In genomic region chr9:135239100-135239768, GRCh38 we compare ENCODE assay signal across 24 cellular contexts.
"Had no signal": no experiment of that assay in that cellular context is flagged by ENCODE, and none has a peak within 500 bp of the region (broad histone marks: within the 10 kb centered on the region; RNA-seq: fewer than 3 reads in every experiment).

No MANE protein-coding gene starts in this region.

- H3K4me3 Mint-ChIP-seq: activated CD4-positive, alpha-beta memory T cell treated with anti-CD3 and anti-CD28 coated beads, Interleukin-2, amount 10 ng/mL, durations not matched to agents 7 days and 5 days; activated CD8-positive, alpha-beta memory T cell treated with anti-CD3 and anti-CD28 coated beads, Interleukin-2, amount 10 ng/mL, durations not matched to agents 7 days and 5 days; activated naive CD8-positive, alpha-beta T cell treated with anti-CD3 and anti-CD28 coated beads, Interleukin-2, amount 10 ng/mL, durations not matched to agents 7 days and 5 days; activated T-helper 17 cell treated with anti-CD3 and anti-CD28 coated beads, Interleukin-2, amount 50 U/mL, for 72 hours; dendritic cell treated with granulocyte-macrophage colony-stimulating factor and Interleukin-4, amounts not matched to agents 40 ng/mL and 50 ng/mL, for 4 days; nephron progenitor cell; stimulated activated memory B cell treated with anti-CD40 and anti-IgM and Interleukin-4, amounts not matched to agents 10 μg/mL and 1 μg/mL and 100 μg/mL, for 72 hours had no signal

- H3K27ac ChIP-seq: brain microvascular endothelial cell, esophagus muscularis mucosa, prostate gland, right lobe of liver, thyroid gland had no signal

- H3K9me3 ChIP-seq: prostate gland, thyroid gland had no signal

- H3K27me3 ChIP-seq: brain microvascular endothelial cell, right lobe of liver, thyroid gland had no signal

- H3K4me1 ChIP-seq: esophagus muscularis mucosa, prostate gland, right lobe of liver, thyroid gland had no signal

- H3K4me1 Mint-ChIP-seq: activated CD4-positive, alpha-beta memory T cell treated with anti-CD3 and anti-CD28 coated beads, Interleukin-2, amount 10 ng/mL, durations not matched to agents 7 days and 5 days; activated CD8-positive, alpha-beta memory T cell treated with anti-CD3 and anti-CD28 coated beads, Interleukin-2, amount 10 ng/mL, durations not matched to agents 7 days and 5 days; activated naive CD8-positive, alpha-beta T cell treated with anti-CD3 and anti-CD28 coated beads, Interleukin-2, amount 10 ng/mL, durations not matched to agents 7 days and 5 days; activated T-helper 17 cell treated with anti-CD3 and anti-CD28 coated beads, Interleukin-2, amount 50 U/mL, for 72 hours; stimulated activated memory B cell treated with anti-CD40 and anti-IgM and Interleukin-4, amounts not matched to agents 10 μg/mL and 1 μg/mL and 100 μg/mL, for 72 hours had no signal

- H3K4me3 ChIP-seq: esophagus muscularis mucosa, prostate gland, right lobe of liver, smooth muscle cell, thyroid gland had no signal

- H3K27me3 Mint-ChIP-seq: activated CD4-positive, alpha-beta memory T cell treated with anti-CD3 and anti-CD28 coated beads, Interleukin-2, amount 10 ng/mL, durations not matched to agents 7 days and 5 days; activated CD8-positive, alpha-beta memory T cell treated with anti-CD3 and anti-CD28 coated beads, Interleukin-2, amount 10 ng/mL, durations not matched to agents 7 days and 5 days had no signal

- H3K9me3 Mint-ChIP-seq: activated T-helper 17 cell treated with anti-CD3 and anti-CD28 coated beads, Interleukin-2, amount 50 U/mL, for 72 hours; dendritic cell treated with granulocyte-macrophage colony-stimulating factor and Interleukin-4, amounts not matched to agents 40 ng/mL and 50 ng/mL, for 4 days had no signal

- DNase-seq: activated CD4-positive, alpha-beta memory T cell treated with anti-CD3 and anti-CD28 coated beads, Interleukin-2, amount 10 ng/mL, durations not matched to agents 7 days and 5 days; activated CD4-positive, alpha-beta T cell treated with anti-CD3 and anti-CD28 coated beads for 48 hours; activated CD4-positive, CD25-positive, alpha-beta regulatory T cell; activated CD8-positive, alpha-beta memory T cell treated with anti-CD3 and anti-CD28 coated beads, Interleukin-2, amount 10 ng/mL, durations not matched to agents 7 days and 5 days; activated naive CD4-positive, alpha-beta T cell treated with Interleukin-2 at 50 U/mL for 16 hours; activated naive CD8-positive, alpha-beta T cell treated with anti-CD3 and anti-CD28 coated beads, Interleukin-2, amount 10 ng/mL, durations not matched to agents 7 days and 5 days; brain microvascular endothelial cell; cerebellar nuclear complex; effector CD8-positive, alpha-beta T cell; mammary epithelial cell; nephron progenitor cell; occipital lobe; stimulated activated CD4-positive, alpha-beta T cell treated with anti-CD3 and anti-CD28 coated beads, Interleukin-4, amount 100 ng/mL, for 24 hours; T-helper 1 cell; T-helper 9 cell; thyroid gland had no signal

- H3K36me3 Mint-ChIP-seq: activated CD8-positive, alpha-beta memory T cell treated with anti-CD3 and anti-CD28 coated beads, Interleukin-2, amount 10 ng/mL, durations not matched to agents 7 days and 5 days; activated naive CD8-positive, alpha-beta T cell treated with anti-CD3 and anti-CD28 coated beads, Interleukin-2, amount 10 ng/mL, durations not matched to agents 7 days and 5 days; stimulated activated memory B cell treated with anti-CD40 and anti-IgM and Interleukin-4, amounts not matched to agents 10 μg/mL and 1 μg/mL and 100 μg/mL, for 72 hours had no signal

- ATAC-seq: activated CD8-positive, alpha-beta memory T cell treated with anti-CD3 and anti-CD28 coated beads, Interleukin-2, amount 10 ng/mL, durations not matched to agents 7 days and 5 days; activated T-helper 17 cell treated with anti-CD3 and anti-CD28 coated beads, Interleukin-2, amount 50 U/mL, for 72 hours; right lobe of liver; SK-N-SH treated with all-trans-retinoic acid at 6 μM for 48 hours; stimulated activated memory B cell treated with anti-CD40 and anti-IgM and Interleukin-4, amounts not matched to agents 10 μg/mL and 1 μg/mL and 100 μg/mL, for 72 hours had no signal

- H3K36me3 ChIP-seq: brain microvascular endothelial cell, esophagus muscularis mucosa, prostate gland, right lobe of liver, thyroid gland had no signal
